ENCODE assay signal across 35 cellular contexts in the genomic region with DNA sequence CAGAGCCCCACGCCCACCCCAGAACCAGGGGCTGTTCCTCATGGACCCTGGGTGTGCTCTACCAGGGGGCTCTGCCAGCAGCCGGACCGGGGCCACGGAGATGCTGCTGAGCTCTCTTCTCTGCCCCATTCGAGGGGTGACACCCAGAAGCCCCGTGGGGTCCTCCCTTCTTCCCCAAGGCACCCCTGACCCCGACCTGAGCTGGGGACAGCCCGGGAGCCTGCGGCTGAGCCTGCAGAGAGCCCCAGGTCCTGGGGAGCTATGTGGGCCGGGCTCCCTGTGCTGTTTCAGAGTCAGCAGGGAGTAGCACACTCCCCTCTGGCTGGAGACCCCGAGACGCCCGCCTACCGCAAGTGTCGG. TPM values are rescaled to one million over a fixed set of nuclear protein-coding genes. Genes with fewer than 3 reads are reported as not detected.
"Had no signal": no experiment of that assay in that cellular context is flagged by ENCODE, and none has a peak within 500 bp of the region (broad histone marks: within the 10 kb centered on the region; RNA-seq: fewer than 3 reads in every experiment).

No MANE protein-coding gene starts in this region.

- H3K27ac ChIP-seq: body of pancreas, breast epithelium, SJSA1 had no signal

- DNase-seq: activated CD4-positive, alpha-beta T cell treated with anti-CD3 and anti-CD28 coated beads for 36 hours; activated CD4-positive, alpha-beta T cell treated with anti-CD3 and anti-CD28 coated beads, Interleukin-2, amount 10 ng/mL, durations not matched to agents 7 days and 5 days; activated CD4-positive, alpha-beta T cell treated with anti-CD3 and anti-CD28 coated beads, Interleukin-2, amount 50 U/mL, for 48 hours; activated CD8-positive, alpha-beta T cell treated with anti-CD3 and anti-CD28 coated beads, Interleukin-2, amount 10 ng/mL, durations not matched to agents 7 days and 5 days; activated gamma-delta T cell; activated naive CD4-positive, alpha-beta T cell treated with Interleukin-2 at 50 U/mL for 16 hours; activated naive CD8-positive, alpha-beta T cell treated with anti-CD3 and anti-CD28 coated beads, Interleukin-2, amount 10 ng/mL, durations not matched to agents 7 days and 5 days; activated T-cell treated with anti-CD3 and anti-CD28 coated beads, Interleukin-2, amount 50 U/mL, for 24 hours; amygdala; body of pancreas; NCI-H1048; NCI-H1105 treated with DMSO at 0.1 percent for 48 hours; NCI-H1436; NCI-H1694; NCI-H1930; NCI-H2081 treated with DMSO at 0.1 percent for 48 hours; NCI-H510A; NCI-H526; NCI-H748 treated with DMSO at 0.1 percent for 48 hours; NK-92 treated with Interleukin-12 subunit alpha and Interleukin-12 subunit beta, amount 100 ng/mL, for 24 hours; OCI-M1; SHP77 treated with DMSO at 0.1 percent for 48 hours had no signal

- H3K36me3 ChIP-seq: breast epithelium had no signal

- H3K4me1 Mint-ChIP-seq: activated CD4-positive, alpha-beta T cell treated with anti-CD3 and anti-CD28 coated beads for 36 hours; activated CD4-positive, alpha-beta T cell treated with anti-CD3 and anti-CD28 coated beads, Interleukin-2, amount 10 ng/mL, durations not matched to agents 7 days and 5 days; activated naive CD4-positive, alpha-beta T cell treated with anti-CD3 and anti-CD28 coated beads, Interleukin-2, amount 50 U/mL, for 24 hours; activated naive CD8-positive, alpha-beta T cell treated with anti-CD3 and anti-CD28 coated beads, Interleukin-2, amount 10 ng/mL, durations not matched to agents 7 days and 5 days had no signal

- H3K4me3 ChIP-seq: body of pancreas, SJSA1 had no signal

- H3K9me3 Mint-ChIP-seq: activated CD4-positive, alpha-beta T cell treated with anti-CD3 and anti-CD28 coated beads, Interleukin-2, amount 10 ng/mL, durations not matched to agents 7 days and 5 days; activated naive CD4-positive, alpha-beta T cell treated with anti-CD3 and anti-CD28 coated beads, Interleukin-2, amount 50 U/mL, for 24 hours; activated naive CD8-positive, alpha-beta T cell treated with anti-CD3 and anti-CD28 coated beads, Interleukin-2, amount 10 ng/mL, durations not matched to agents 7 days and 5 days; activated T-cell treated with anti-CD3 and anti-CD28 coated beads, Interleukin-2, amount 50 U/mL, for 24 hours; activated T-helper 2 cell treated with anti-CD3 and anti-CD28 coated beads, Interferon-gamma antibody, Interleukin-2, Interleukin-4, amounts not matched to agents 10 μg/mL and 5 μg/mL and 100 μg/mL, durations not matched to agents 14 hours and 24 hours and 36 hours; T-helper 1 cell treated with Interleukin-12 subunit alpha and Interleukin-12 subunit beta and Interleukin-4 antibody, amounts not matched to agents 30 μg/mL and 1 μg/mL, for 36 hours; T-helper 2 cell treated with Interferon-gamma antibody and Interleukin-4, amounts not matched to agents 5 μg/mL and 100 μg/mL, for 36 hours had no signal

- FAIRE-seq: astrocyte, TTC549 had no signal

- H3K4me1 ChIP-seq: SJSA1 had no signal

- H3K4me2 ChIP-seq: SK-N-SH had no signal

- H3K36me3 Mint-ChIP-seq: activated naive CD4-positive, alpha-beta T cell treated with anti-CD3 and anti-CD28 coated beads, Interleukin-2, amount 50 U/mL, for 24 hours; activated naive CD8-positive, alpha-beta T cell treated with anti-CD3 and anti-CD28 coated beads, Interleukin-2, amount 10 ng/mL, durations not matched to agents 7 days and 5 days had no signal

- H3K4me3 Mint-ChIP-seq: activated CD4-positive, alpha-beta T cell treated with anti-CD3 and anti-CD28 coated beads for 36 hours; activated CD4-positive, alpha-beta T cell treated with anti-CD3 and anti-CD28 coated beads, Interleukin-2, amount 10 ng/mL, durations not matched to agents 7 days and 5 days; activated CD8-positive, alpha-beta T cell treated with anti-CD3 and anti-CD28 coated beads, Interleukin-2, amount 10 ng/mL, durations not matched to agents 7 days and 5 days; activated naive CD8-positive, alpha-beta T cell treated with anti-CD3 and anti-CD28 coated beads, Interleukin-2, amount 10 ng/mL, durations not matched to agents 7 days and 5 days; activated T-cell treated with anti-CD3 and anti-CD28 coated beads, Interleukin-2, amount 50 U/mL, for 24 hours; T-helper 1 cell treated with Interleukin-12 subunit alpha and Interleukin-12 subunit beta and Interleukin-4 antibody, amounts not matched to agents 30 μg/mL and 1 μg/mL, for 36 hours; T-helper 2 cell treated with Interferon-gamma antibody and Interleukin-4, amounts not matched to agents 5 μg/mL and 100 μg/mL, for 36 hours had no signal

- H3K9ac ChIP-seq: SK-N-SH had no signal

- ATAC-seq: activated CD4-positive, alpha-beta T cell treated with anti-CD3 and anti-CD28 coated beads for 36 hours; activated CD4-positive, CD25-positive, alpha-beta regulatory T cell treated with anti-CD3 and anti-CD28 coated beads, Interleukin-2, amount 50 U/mL, for 24 hours; activated CD8-positive, alpha-beta T cell treated with anti-CD3 and anti-CD28 coated beads, Interleukin-2, amount 10 ng/mL, durations not matched to agents 7 days and 5 days; body of pancreas had no signal

- H3K27me3 ChIP-seq: body of pancreas had no signal

- H3K9me3 ChIP-seq: body of pancreas, breast epithelium, SJSA1, SK-N-SH had no signal

- H3K27ac Mint-ChIP-seq: activated CD4-positive, alpha-beta T cell treated with anti-CD3 and anti-CD28 coated beads for 36 hours; activated CD8-positive, alpha-beta T cell treated with anti-CD3 and anti-CD28 coated beads, Interleukin-2, amount 10 ng/mL, durations not matched to agents 7 days and 5 days; activated naive CD4-positive, alpha-beta T cell treated with anti-CD3 and anti-CD28 coated beads, Interleukin-2, amount 50 U/mL, for 24 hours; activated naive CD8-positive, alpha-beta T cell treated with anti-CD3 and anti-CD28 coated beads, Interleukin-2, amount 10 ng/mL, durations not matched to agents 7 days and 5 days; activated T-cell treated with anti-CD3 and anti-CD28 coated beads, Interleukin-2, amount 50 U/mL, for 24 hours; activated T-helper 2 cell treated with anti-CD3 and anti-CD28 coated beads, Interferon-gamma antibody, Interleukin-2, Interleukin-4, amounts not matched to agents 10 μg/mL and 5 μg/mL and 100 μg/mL, durations not matched to agents 14 hours and 24 hours and 36 hours; T-helper 1 cell treated with Interleukin-12 subunit alpha and Interleukin-12 subunit beta and Interleukin-4 antibody, amounts not matched to agents 30 μg/mL and 1 μg/mL, for 36 hours; T-helper 2 cell treated with Interferon-gamma antibody and Interleukin-4, amounts not matched to agents 5 μg/mL and 100 μg/mL, for 36 hours had no signal

RNA-seq across cellular contexts. Expression of a gene that starts 1.2 kb away (rescaled TPM):
- total RNA-seq: activated CD4-positive, alpha-beta T cell treated with anti-CD3 and anti-CD28 coated beads for 36 hours; activated CD4-positive, alpha-beta T cell treated with anti-CD3 and anti-CD28 coated beads, Interleukin-2, amount 10 ng/mL, durations not matched to agents 7 days and 5 days; activated CD8-positive, alpha-beta T cell treated with anti-CD3 and anti-CD28 coated beads, Interleukin-2, amount 10 ng/mL, durations not matched to agents 7 days and 5 days; activated naive CD8-positive, alpha-beta T cell treated with anti-CD3 and anti-CD28 coated beads, Interleukin-2, amount 10 ng/mL, durations not matched to agents 7 days and 5 days; activated T-helper 2 cell treated with anti-CD3 and anti-CD28 coated beads, Interferon-gamma antibody, Interleukin-2, Interleukin-4, amounts not matched to agents 10 μg/mL and 5 μg/mL and 100 μg/mL, durations not matched to agents 14 hours and 24 hours and 36 hours; body of pancreas; breast epithelium; cardiac septum; MCF 10A; RPMI7951; SJSA1 had no signal
- polyA plus RNA-seq: SK-N-SH had no signal

RNA-seq across cellular contexts. Expression of a gene that starts 7.8 kb away (rescaled TPM):
- total RNA-seq: MCF 10A had no signal
